In the genomic region with DNA sequence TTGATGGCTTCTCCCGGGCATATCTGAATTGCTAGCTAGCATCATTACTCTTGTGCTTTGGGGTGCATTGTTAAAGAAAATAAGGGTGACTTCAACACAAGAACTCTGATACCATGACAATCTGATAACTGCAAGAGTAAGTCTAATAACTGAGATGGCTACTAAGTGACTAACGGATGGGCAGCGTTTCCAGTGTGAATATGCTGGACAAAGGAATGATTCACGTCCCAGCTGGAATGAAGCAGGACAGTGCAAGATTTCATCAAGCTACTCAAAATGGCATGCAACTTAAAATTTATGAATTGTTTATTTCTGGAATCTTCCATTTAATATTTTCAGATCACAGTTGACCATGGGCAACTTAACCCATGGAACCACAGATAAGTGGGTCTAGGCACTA, we compare ENCODE assay signal across 14 cellular contexts. TPM values are rescaled to one million over a fixed set of nuclear protein-coding genes. Genes with fewer than 3 reads are reported as not detected.
DNase-seq lines count a peak whose midpoint lies in the region; ATAC-seq, FAIRE-seq and TF ChIP-seq lines count a peak whose summit lies in the region.
"Had no signal": no experiment of that assay in that cellular context is flagged by ENCODE, and none has a peak within 500 bp of the region (broad histone marks: within the 10 kb centered on the region; RNA-seq: fewer than 3 reads in every experiment).

No MANE protein-coding gene starts in this region.

- peaks cover 30% of the 10 kb centered on the region for H3K36me3 Mint-ChIP-seq in HFFc6 (ENCODE audit: low read depth)
- no peaks in the 10 kb centered on the region for H3K36me3 Mint-ChIP-seq in astrocyte (ENCODE audit: low read depth, unreplicated experiment)
- H3K36me3 Mint-ChIP-seq in CD8-positive, alpha-beta T cell = no peaks in the 10 kb centered on the region
- no peaks in the 10 kb centered on the region for H3K36me3 Mint-ChIP-seq in chondrocyte (ENCODE audit: low read depth)

- POLR2A ChIA-PET in CD8-positive, alpha-beta T cell (lab: Charles Lee) = no interaction called here

- no peak overlapping the region for H3K9ac ChIP-seq in astrocyte (ENCODE audit: low read length)

- H3K4me3 ChIP-seq in ACC112 (ENCODE audit: low read depth, low read length) = peak overlapping the region; percentile 71
- H3K4me3 ChIP-seq in astrocyte (ENCODE audit: insufficient read depth, low read depth, low read length) = peak overlapping the region; percentile 35
- no peak overlapping the region for H3K4me3 ChIP-seq in CD8-positive, alpha-beta T cell (ENCODE audit: low read depth, low read length)
- H3K4me3 ChIP-seq: testis had no signal

- H3K27me3 ChIP-seq in ACC112 (ENCODE audit: insufficient read depth, low read length) (no peaks in the 10 kb centered on the region), astrocyte (ENCODE audit: insufficient read depth, low read length) (no peaks in the 10 kb centered on the region)
- H3K27me3 ChIP-seq in CD8-positive, alpha-beta T cell (ENCODE audit: insufficient read depth, low read length) = no peaks in the 10 kb centered on the region
- H3K27me3 ChIP-seq: testis had no signal

- H3K79me2 ChIP-seq in ACC112 (ENCODE audit: control insufficient read depth, insufficient read depth, low read length, unreplicated experiment) (no peaks in the 10 kb centered on the region), astrocyte (ENCODE audit: insufficient read depth, low read length) (no peaks in the 10 kb centered on the region)

- peaks cover 47% of the 10 kb centered on the region for H3K4me1 Mint-ChIP-seq in HFFc6 (ENCODE audit: low read depth)
- peaks cover 23% of the 10 kb centered on the region for H3K4me1 Mint-ChIP-seq in astrocyte (ENCODE audit: low read depth, unreplicated experiment)
- H3K4me1 Mint-ChIP-seq in CD8-positive, alpha-beta T cell (ENCODE audit: low read depth) = peaks cover 6% of the 10 kb centered on the region
- H3K4me1 Mint-ChIP-seq in chondrocyte (ENCODE audit: low read depth) = no peaks in the 10 kb centered on the region

- H2AFZ ChIP-seq in ACC112 (ENCODE audit: low read length, unreplicated experiment) (peak overlapping the region; percentile 74), astrocyte (ENCODE audit: low read depth, low read length) (peak overlapping the region; percentile 29)

- DNase-seq in HFFc6 = peak; percentile 88
- DNase-seq in astrocyte (ENCODE audit: low read depth) = peak; percentile 89
- DNase-seq in medulla oblongata (ENCODE audit: extremely low spot score) = peak; percentile 54
- no peak for DNase-seq in stimulated activated CD4-positive, alpha-beta T cell treated with anti-CD3 and anti-CD28 coated beads, Interleukin-4, amount 100 ng/mL, for 24 hours
- no peak for DNase-seq in CD8-positive, alpha-beta T cell
- no peak for DNase-seq in chondrocyte (ENCODE audit: low spot score)
- DNase-seq in NCI-H2107 (lab: John Stamatoyannopoulos, UW) = no peak
- DNase-seq: activated gamma-delta T cell treated with Interleukin-2 at 50 U/mL for 16 hours; central memory CD4-positive, alpha-beta T cell; DMS79 treated with DMSO at 0.1 percent for 48 hours; NCI-H524; testis had no signal

- no peaks in the 10 kb centered on the region for H3K9me3 ChIP-seq in astrocyte (ENCODE audit: insufficient read depth, low read depth, low read length)
- no peaks in the 10 kb centered on the region for H3K9me3 ChIP-seq in CD8-positive, alpha-beta T cell (ENCODE audit: low read length)
- H3K9me3 ChIP-seq: testis had no signal

- TF ChIP-seq CTCF in HFFc6 (IDR thresholded peaks at IDR 0.05) (no peak), astrocyte (IDR thresholded peaks at IDR 0.05; ENCODE audit: insufficient read depth, low read depth, low read length) (no peak), chondrocyte (IDR thresholded peaks at IDR 0.05) (no peak)
- TF ChIP-seq CTCF in CD8-positive, alpha-beta T cell (IDR thresholded peaks at IDR 0.05) = no peak

- H3K9me3 Mint-ChIP-seq in HFFc6 (no peaks in the 10 kb centered on the region), astrocyte (ENCODE audit: unreplicated experiment) (no peaks in the 10 kb centered on the region), chondrocyte (ENCODE audit: low read depth) (no peaks in the 10 kb centered on the region)
- H3K9me3 Mint-ChIP-seq in CD8-positive, alpha-beta T cell = no peaks in the 10 kb centered on the region

- H3K36me3 ChIP-seq in ACC112 (ENCODE audit: insufficient read depth, low read length) (no peaks in the 10 kb centered on the region; the same call in 1 of the 2 replicates), astrocyte (ENCODE audit: insufficient read depth, low read length) (no peaks in the 10 kb centered on the region)
- no peaks in the 10 kb centered on the region for H3K36me3 ChIP-seq in CD8-positive, alpha-beta T cell (ENCODE audit: insufficient read depth, low read length)

- peaks cover 16% of the 10 kb centered on the region for H3K4me1 ChIP-seq in ACC112 (ENCODE audit: control insufficient read depth, insufficient read depth, low read length, unreplicated experiment)
- H3K4me1 ChIP-seq in astrocyte (ENCODE audit: insufficient read depth, low read length) = peaks cover 5% of the 10 kb centered on the region
- H3K4me1 ChIP-seq in CD8-positive, alpha-beta T cell (ENCODE audit: insufficient read depth, low read length) = no peaks in the 10 kb centered on the region

- CTCF ChIA-PET in CD8-positive, alpha-beta T cell (lab: Charles Lee) = no interaction called here

- FAIRE-seq in astrocyte (lab: Jason Lieb, UNC) = peak; percentile 96
- FAIRE-seq: endothelial cell of umbilical vein had no signal

- intact Hi-C loops in CD8-positive, alpha-beta T cell (cut with DNase I, micrococcal nuclease) = no loop called here

- H3K27ac Mint-ChIP-seq in HFFc6 (peak overlapping the region; percentile 94), astrocyte (ENCODE audit: unreplicated experiment) (peak overlapping the region; percentile 59), chondrocyte (ENCODE audit: unreplicated experiment) (no peak overlapping the region)
- H3K27ac Mint-ChIP-seq in CD8-positive, alpha-beta T cell = no peak overlapping the region

- no peaks in the 10 kb centered on the region for H4K20me1 ChIP-seq in astrocyte (ENCODE audit: insufficient read depth, low read length)

- H3K4me2 ChIP-seq in astrocyte (ENCODE audit: low read length) = peak overlapping the region; percentile 76

- ATAC-seq in CD8-positive, alpha-beta T cell = no peak

- H3K27me3 Mint-ChIP-seq in HFFc6 (ENCODE audit: insufficient read depth) (no peaks in the 10 kb centered on the region), astrocyte (ENCODE audit: low read depth, unreplicated experiment) (no peaks in the 10 kb centered on the region), chondrocyte (ENCODE audit: low read depth) (no peaks in the 10 kb centered on the region)
- H3K27me3 Mint-ChIP-seq in CD8-positive, alpha-beta T cell (ENCODE audit: low read depth) = peaks cover 13% of the 10 kb centered on the region

- H3K27ac ChIP-seq in ACC112 (ENCODE audit: low read depth, low read length) (peak overlapping the region; percentile 9), astrocyte (ENCODE audit: low read depth, low read length) (no peak overlapping the region)
- H3K27ac ChIP-seq in CD8-positive, alpha-beta T cell (ENCODE audit: low read depth, low read length) = no peak overlapping the region
- H3K27ac ChIP-seq: testis had no signal

- H3K4me3 Mint-ChIP-seq in HFFc6 = peak overlapping the region; percentile 77
- no peak overlapping the region for H3K4me3 Mint-ChIP-seq in astrocyte (ENCODE audit: unreplicated experiment)
- no peak overlapping the region for H3K4me3 Mint-ChIP-seq in CD8-positive, alpha-beta T cell
- no peak overlapping the region for H3K4me3 Mint-ChIP-seq in chondrocyte (ENCODE audit: unreplicated experiment)

RNA-seq across cellular contexts. Expression of a gene that starts 31.7 kb away (rescaled TPM):
- 100 to 1,000 TPM in 5 of 6 experiments, 10 to 100 TPM in 1; 85.0 to 174 (median 153) TPM for total RNA-seq in HFFc6 (2021; fragmentation: NEBNext Ultra II Directional; extraction: Animal tissue kit (Norgen Biotek cat#: 25700))
- total RNA-seq in astrocyte (3.5 and 4.8 TPM in 2 replicates), chondrocyte (9.0 to 14.3 TPM (median 9.1 TPM) in 3 replicates)
- not detected for total RNA-seq in CD8-positive, alpha-beta T cell
- total RNA-seq: endothelial cell of umbilical vein had no signal

Comparison
In these comparisons a context has a peak if more than half of its experiments do, and no peak if none do; other contexts are left out.
1. DNase-seq: peak in HFFc6 (single experiment), astrocyte (single experiment) and medulla oblongata (single experiment); none in stimulated activated CD4-positive, alpha-beta T cell treated with anti-CD3 and anti-CD28 coated beads, Interleukin-4, amount 100 ng/mL, for 24 hours (single experiment), CD8-positive, alpha-beta T cell (0 of 7), chondrocyte (single experiment) and NCI-H2107 (single experiment).
2. H3K27ac Mint-ChIP-seq: peak in HFFc6 (single experiment) and astrocyte (single experiment); none in CD8-positive, alpha-beta T cell (single experiment) and chondrocyte (single experiment).